In the genomic region with DNA sequence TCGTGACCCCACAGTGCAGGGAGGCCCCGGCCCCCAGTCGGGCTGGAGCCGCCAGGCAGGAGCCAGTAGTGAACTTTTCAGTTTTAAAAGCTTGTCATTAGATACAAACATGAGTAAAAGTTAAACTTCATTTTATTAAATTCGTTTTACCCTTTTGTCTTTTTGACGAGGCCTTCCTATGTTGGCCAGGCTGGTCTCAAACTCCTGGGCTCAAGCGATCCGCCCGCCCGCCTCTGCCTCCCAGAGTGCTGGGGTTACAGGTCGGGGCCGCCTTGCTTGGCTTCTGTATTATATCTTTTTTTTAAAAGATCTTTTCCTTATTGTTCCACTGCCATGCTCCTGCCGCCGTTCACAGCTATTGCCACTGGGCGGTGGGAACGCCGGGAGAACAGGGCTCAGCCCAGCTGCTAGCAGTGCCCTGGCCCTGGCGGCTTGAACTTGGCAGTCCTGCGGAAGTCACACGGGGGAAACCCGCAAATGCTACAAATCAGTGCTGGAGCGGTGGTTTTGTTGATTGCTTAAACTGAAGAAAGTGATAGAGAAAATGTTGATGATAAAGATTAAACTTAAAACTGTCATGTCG, we compare ENCODE assay signal across 8 cellular contexts. TPM values are rescaled to one million over a fixed set of nuclear protein-coding genes. Genes with fewer than 3 reads are reported as not detected.
A peak's percentile ranks its signal among the peaks of the same experiment; 100 is the strongest.
DNase-seq lines count a peak whose midpoint lies in the region; ATAC-seq and TF ChIP-seq lines count a peak whose summit lies in the region.

No MANE protein-coding gene starts in this region.

- WGBS in liver, result 1% methylated on average over 23 of the region's 23 CpGs

- H3K4me1 ChIP-seq in liver (ENCODE audit: control insufficient read depth in 4 of 4, insufficient read depth in 4 of 4, low read length in 3 of 4), result peaks cover 0 to 19% (median 9%) of the 10 kb centered on the region in 4 donors

- no peak for ATAC-seq in HG02588 (IDR thresholded peaks at IDR 0.05; ENCODE audit: unreplicated experiment)

- peak overlapping the region; percentile 99 for H3K4me3 ChIP-seq in H7 (ENCODE audit: insufficient read depth, low read depth, low read length)
- H3K4me3 ChIP-seq in liver (ENCODE audit: low read depth in 1 of 3, low read length in 3 of 3), result peak overlapping the region; percentile 75 to 99 (median 97)

- peak; percentile 29 for TF ChIP-seq CTCF in liver (IDR thresholded peaks at IDR 0.05; ENCODE audit: low read depth, low read length, missing input control)

- no peaks in the 10 kb centered on the region; the same call in none of the 2 replicates for H3K27me3 ChIP-seq in H7 (ENCODE audit: control insufficient read depth, insufficient read depth, low read length)
- no peaks in the 10 kb centered on the region for H3K27me3 ChIP-seq in liver (ENCODE audit: control insufficient read depth in 4 of 4, insufficient read depth in 4 of 4, low read length in 3 of 4)

- H3K27ac ChIP-seq in liver (ENCODE audit: low read depth in 1 of 2, low read length in 2 of 2), result peak overlapping the region; percentile 99 to 100

- POLR2A ChIA-PET in activated CD4-positive, alpha-beta T cell treated with anti-CD3 and anti-CD28 coated beads, Interleukin-2, amount 10 ng/mL, durations not matched to agents 7 days and 5 days (lab: Charles Lee), result interaction anchor here (0.9 kb wide), 1 partner anchor 162 kb away, joined by 6 read pairs; no protein-coding TSS in a partner anchor

- H3K27ac Mint-ChIP-seq in activated CD4-positive, alpha-beta T cell treated with anti-CD3 and anti-CD28 coated beads, Interleukin-2, amount 10 ng/mL, durations not matched to agents 7 days and 5 days, result peak overlapping the region; percentile 93

- no peaks in the 10 kb centered on the region for H3K9me3 ChIP-seq in liver (ENCODE audit: control insufficient read depth in 4 of 4, low read length in 3 of 4)

- H3K36me3 ChIP-seq in H7 (replicated peaks; ENCODE audit: control insufficient read depth, insufficient read depth, low read length) (peaks cover 3% of the 10 kb centered on the region), liver (ENCODE audit: control insufficient read depth in 4 of 4, insufficient read depth in 3 of 4, low read depth in 1 of 4, low read length in 3 of 4) (peaks cover 0 to 3% (median 0%) of the 10 kb centered on the region in 4 donors)

- H3K27me3 Mint-ChIP-seq in activated CD4-positive, alpha-beta T cell treated with anti-CD3 and anti-CD28 coated beads, Interleukin-2, amount 10 ng/mL, durations not matched to agents 7 days and 5 days, result peaks cover 2% of the 10 kb centered on the region

- peaks cover 19% of the 10 kb centered on the region for H3K36me3 Mint-ChIP-seq in activated CD4-positive, alpha-beta T cell treated with anti-CD3 and anti-CD28 coated beads, Interleukin-2, amount 10 ng/mL, durations not matched to agents 7 days and 5 days (ENCODE audit: low read depth)

- peaks cover 31% of the 10 kb centered on the region for H3K4me1 Mint-ChIP-seq in activated CD4-positive, alpha-beta T cell treated with anti-CD3 and anti-CD28 coated beads, Interleukin-2, amount 10 ng/mL, durations not matched to agents 7 days and 5 days

- CTCF ChIA-PET in activated CD4-positive, alpha-beta T cell treated with anti-CD3 and anti-CD28 coated beads, Interleukin-2, amount 10 ng/mL, durations not matched to agents 7 days and 5 days (lab: Charles Lee), result interaction anchor here (0.8 to 2.6 kb wide), 2 partner anchors 9 to 133 kb away, joined by 3 to 6 read pairs; no protein-coding TSS in a partner anchor

- H3K4me3 Mint-ChIP-seq in activated CD4-positive, alpha-beta T cell treated with anti-CD3 and anti-CD28 coated beads, Interleukin-2, amount 10 ng/mL, durations not matched to agents 7 days and 5 days, result peak overlapping the region; percentile 89

- TF ChIP-seq RAD21 in liver (IDR thresholded peaks at IDR 0.05), result peak; percentile 46 to 71

- DNase-seq in COLO668 (lab: John Stamatoyannopoulos, UW; ENCODE audit: unreplicated experiment), result peak; percentile 75
- peak; percentile 90 for DNase-seq in H7
- DNase-seq in NCI-H2196 treated with DMSO at 0.1 percent for 48 hours (lab: John Stamatoyannopoulos, UW; ENCODE audit: unreplicated experiment), result peak; percentile 28
- peak; percentile 61 for DNase-seq in activated CD4-positive, alpha-beta T cell treated with anti-CD3 and anti-CD28 coated beads, Interleukin-2, amount 10 ng/mL, durations not matched to agents 7 days and 5 days
- DNase-seq in dermis microvascular lymphatic vessel endothelial cell (ENCODE audit: low read depth in 2 of 2), result peak; percentile 43 to 71
- DNase-seq in stimulated activated CD4-positive, alpha-beta T cell treated with anti-CD3 and anti-CD28 coated beads, TNF-alpha, amount 100 ng/mL, for 24 hours (ENCODE audit: low read depth in 3 of 3), result peak; percentile 17 to 53 (median 17)

- peak overlapping the region; percentile 66 to 97 for H3K9ac ChIP-seq in liver (ENCODE audit: low read depth in 1 of 2, low read length in 2 of 2)

- no peaks in the 10 kb centered on the region for H3K9me3 Mint-ChIP-seq in activated CD4-positive, alpha-beta T cell treated with anti-CD3 and anti-CD28 coated beads, Interleukin-2, amount 10 ng/mL, durations not matched to agents 7 days and 5 days

TF ChIP-seq in liver, 16 proteins besides CTCF, POLR2A, EP300 and RAD21:
- peak; percentile 55 for TF ChIP-seq SP1 (IDR thresholded peaks at IDR 0.05)
- TF ChIP-seq EGR1 (IDR thresholded peaks at IDR 0.05; ENCODE audit: low read depth in 2 of 2), result no peak
- peak; percentile 19 for TF ChIP-seq TAF1 (conservative IDR thresholded peaks at IDR 0.05)

RNA-seq across cellular contexts. Expression of gene NELFA, which starts 1.0 kb away (rescaled TPM):
- total RNA-seq in H7 (2014; rRNA removed; shearing (Covaris generic)), result 61.2 and 70.4 TPM in 2 replicates
- 10 to 100 TPM; 34.7 to 36.2 TPM for total RNA-seq in activated CD4-positive, alpha-beta T cell treated with anti-CD3 and anti-CD28 coated beads, Interleukin-2, amount 10 ng/mL, durations not matched to agents 7 days and 5 days
- total RNA-seq in dermis microvascular lymphatic vessel endothelial cell (10.4 and 12.9 TPM in 2 replicates), liver (10 to 100 TPM; 10.1 to 11.8 TPM)
- 1 to 10 TPM; 7.1 to 8.5 TPM for polyA plus RNA-seq in liver

RNA-seq across cellular contexts. Expression of gene NAT8L, which starts 49.4 kb away (rescaled TPM):
- total RNA-seq in H7 (2014; rRNA removed; shearing (Covaris generic)), result 4.1 and 5.2 TPM in 2 replicates
- total RNA-seq in activated CD4-positive, alpha-beta T cell treated with anti-CD3 and anti-CD28 coated beads, Interleukin-2, amount 10 ng/mL, durations not matched to agents 7 days and 5 days, result under 1 TPM in 1 of 2 experiments, not detected in 1; 0.07 TPM
- total RNA-seq in dermis microvascular lymphatic vessel endothelial cell, result under 0.01 TPM in 2 replicates
- under 1 TPM; 0.08 to 0.09 TPM for total RNA-seq in liver
- polyA plus RNA-seq in liver, result under 1 TPM in 1 of 2 donors, not detected in 1; 0.07 TPM

Comparison
In these comparisons a context has a peak if more than half of its experiments do, and no peak if none do; other contexts are left out.
1. DNase-seq: peak in every context shown above with its lines; median percentile 90 in H7; 75 in COLO668; 61 in activated CD4-positive, alpha-beta T cell treated with anti-CD3 and anti-CD28 coated beads, Interleukin-2, amount 10 ng/mL, durations not matched to agents 7 days and 5 days; 57 in dermis microvascular lymphatic vessel endothelial cell; 28 in NCI-H2196 treated with DMSO at 0.1 percent for 48 hours; 17 in stimulated activated CD4-positive, alpha-beta T cell treated with anti-CD3 and anti-CD28 coated beads, TNF-alpha, amount 100 ng/mL, for 24 hours.